ENCODE assay signal across 13 cellular contexts in genomic region chr6:112216699-112217551, GRCh38. TPM values are rescaled to one million over a fixed set of nuclear protein-coding genes. Genes with fewer than 3 reads are reported as not detected.
A peak's percentile ranks its signal among the peaks of the same experiment; 100 is the strongest.
DNase-seq lines count a peak whose midpoint lies in the region; ATAC-seq, FAIRE-seq and TF ChIP-seq lines count a peak whose summit lies in the region.
"Had no signal": no experiment of that assay in that cellular context is flagged by ENCODE, and none has a peak within 500 bp of the region (broad histone marks: within the 10 kb centered on the region; RNA-seq: fewer than 3 reads in every experiment).

No MANE protein-coding gene starts in this region.

- H3K27me3 ChIP-seq in heart left ventricle (no peaks in the 10 kb centered on the region), kidney epithelial cell (ENCODE audit: control insufficient read depth, insufficient read depth, low read length) (no peaks in the 10 kb centered on the region), uterus (no peaks in the 10 kb centered on the region)
- H3K27me3 ChIP-seq: BLaER1 treated with 17β-estradiol and CSF1 and Interleukin-3, amounts not matched to agents 10 nM and 100 nM had no signal

- H3K9me3 ChIP-seq in heart left ventricle = no peaks in the 10 kb centered on the region
- H3K9me3 ChIP-seq in uterus = no peaks in the 10 kb centered on the region
- H3K9me3 ChIP-seq: BLaER1 treated with 17β-estradiol and CSF1 and Interleukin-3, amounts not matched to agents 10 nM and 100 nM; mucosa of descending colon had no signal

- H3K27ac ChIP-seq in heart left ventricle = peak overlapping the region; percentile 22 to 87 (median 52)
- peak overlapping the region; percentile 54 to 66 for H3K27ac ChIP-seq in uterus

- H3K4me3 ChIP-seq in heart left ventricle (no peak overlapping the region), kidney epithelial cell (ENCODE audit: low read depth, low read length) (no peak overlapping the region), uterus (no peak overlapping the region)
- H3K4me3 ChIP-seq: BLaER1 treated with 17β-estradiol and CSF1 and Interleukin-3, amounts not matched to agents 10 nM and 100 nM; mucosa of descending colon had no signal

- H3K36me3 ChIP-seq in heart left ventricle = peaks cover 0 to 41% (median 14%) of the 10 kb centered on the region in 9 donors
- H3K36me3 ChIP-seq in kidney epithelial cell (ENCODE audit: control insufficient read depth, insufficient read depth, low read length) = no peaks in the 10 kb centered on the region
- H3K36me3 ChIP-seq in uterus = no peaks in the 10 kb centered on the region
- H3K36me3 ChIP-seq: BLaER1 treated with 17β-estradiol and CSF1 and Interleukin-3, amounts not matched to agents 10 nM and 100 nM had no signal

- no peak for DNase-seq in heart left ventricle
- DNase-seq in Right ventricle myocardium superior = no peak
- peak; percentile 53 for DNase-seq in kidney epithelial cell (ENCODE audit: low read depth)
- DNase-seq in uterus = no peak
- DNase-seq in inferior parietal cortex (ENCODE audit: extremely low spot score) = no peak
- DNase-seq: activated CD8-positive, alpha-beta memory T cell treated with anti-CD3 and anti-CD28 coated beads for 24 hours; mucosa of descending colon; NCI-H446 treated with DMSO at 0.1 percent for 48 hours had no signal

- FAIRE-seq in TTC549 (lab: Jason Lieb, UNC) = peak; percentile 25
- FAIRE-seq: colon had no signal

- intact Hi-C loops in heart left ventricle (cut with DNase I) = loop anchor here in 4 of 10 donors (2.0 to 5.0 kb wide), 2 partner anchors 35 to 38 kb away; partner anchors contain the start of gene LAMA4 (in 4 of the 4)
- intact Hi-C loops in Right ventricle myocardium superior (cut with DNase I) = no loop called here
- intact Hi-C loops in uterus (cut with DNase I; ENCODE audit: low total_unique reads) = no loop called here

- no peak for TF ChIP-seq CTCF in heart left ventricle (IDR thresholded peaks at IDR 0.05)
- TF ChIP-seq CTCF in kidney epithelial cell (IDR thresholded peaks at IDR 0.05; ENCODE audit: insufficient read depth, low read length, poor library complexity, severe bottlenecking) = no peak
- no peak for TF ChIP-seq CTCF in uterus (IDR thresholded peaks at IDR 0.05)

- TF ChIP-seq POLR2A in heart left ventricle (IDR thresholded peaks at IDR 0.05) (no peak), uterus (IDR thresholded peaks at IDR 0.05) (no peak)

- H3K4me1 ChIP-seq in heart left ventricle (peaks cover 19 to 90% (median 74%) of the 10 kb centered on the region in 12 donors), uterus (peaks cover 7% of the 10 kb centered on the region in 2 donors)

- ATAC-seq in heart left ventricle (peak; percentile 9 to 56 (median 14)), Right ventricle myocardium superior (ENCODE audit: poor library complexity) (no peak), GM19023 (IDR thresholded peaks at IDR 0.05; ENCODE audit: unreplicated experiment) (no peak), HG03432 (IDR thresholded peaks at IDR 0.05; ENCODE audit: unreplicated experiment) (no peak)
- ATAC-seq: mucosa of descending colon had no signal

- 49 to 61% (median 51%) methylated on average over 6 of the region's 6 CpGs for WGBS in heart left ventricle, 4 donors

RNA-seq across cellular contexts. Expression of gene LAMA4, which starts 37.4 kb away (rescaled TPM):
- total RNA-seq in heart left ventricle (100 to 1,000 TPM in 2 of 9 donors, 10 to 100 TPM in 7; 42.6 to 132 (median 77.7) TPM), Right ventricle myocardium superior (71.1 TPM), kidney epithelial cell (4.7 and 5.6 TPM in 2 replicates), uterus (100 to 1,000 TPM; 107 to 329 (median 271) TPM)
- 10 to 100 TPM; 23.8 to 55.9 TPM for polyA plus RNA-seq in heart left ventricle

Comparison
In these comparisons a context has a peak if more than half of its experiments do, and no peak if none do; other contexts are left out.
1. ATAC-seq: peak in heart left ventricle (4 of 4); none in Right ventricle myocardium superior (single experiment), GM19023 (single experiment) and HG03432 (single experiment).